ENCODE assay signal across 1 cellular context in the genomic region with DNA sequence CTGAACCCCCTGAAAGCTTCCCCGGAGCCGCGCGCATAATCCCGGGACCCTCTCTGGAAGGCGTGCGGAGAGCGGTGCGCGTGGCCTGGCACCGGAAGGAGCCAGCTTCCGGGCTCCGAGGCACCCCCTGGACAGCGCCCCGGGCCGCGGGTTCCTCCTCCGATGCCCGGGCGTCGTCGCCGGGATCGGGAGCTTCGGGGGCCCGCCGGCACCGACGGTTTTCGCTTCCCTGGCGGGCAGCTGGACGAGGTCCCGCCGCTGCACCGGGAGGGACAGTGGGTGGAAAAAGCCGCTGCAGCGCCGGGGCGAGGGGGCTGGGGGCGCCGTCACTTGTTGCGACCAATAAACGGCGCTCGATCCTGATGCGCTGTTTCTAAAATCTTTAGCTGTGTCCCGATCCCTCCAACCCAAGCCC.
TF ChIP-seq lines count a peak whose summit lies in the region.

No MANE protein-coding gene starts in this region.

TF ChIP-seq in HEK293, 187 proteins besides CTCF, POLR2A, EP300 and RAD21 (continued from another document and continues in another):
- TF ChIP-seq, protein P1, sequence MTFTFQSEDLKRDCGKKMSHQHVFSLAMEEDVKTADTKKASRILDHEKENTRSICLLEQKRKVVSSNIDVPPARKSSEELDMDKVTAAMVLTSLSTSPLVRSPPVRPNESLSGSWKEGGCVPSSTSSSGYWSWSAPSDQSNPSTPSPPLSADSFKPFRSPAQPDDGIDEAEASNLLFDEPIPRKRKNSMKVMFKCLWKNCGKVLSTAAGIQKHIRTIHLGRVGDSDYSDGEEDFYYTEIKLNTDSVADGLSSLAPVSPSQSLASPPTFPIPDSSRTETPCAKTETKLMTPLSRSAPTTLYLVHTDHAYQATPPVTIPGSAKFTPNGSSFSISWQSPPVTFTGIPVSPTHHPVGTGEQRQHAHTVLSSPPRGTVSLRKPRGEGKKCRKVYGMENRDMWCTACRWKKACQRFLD (tag by site-specific recombination; IDR thresholded peaks at IDR 0.05) = no peak
- TF ChIP-seq ZNF837 (tag by site-specific recombination; IDR thresholded peaks at IDR 0.05) (no peak), ZNF521 (tag by site-specific recombination; IDR thresholded peaks at IDR 0.05) (no peak), ZNF785 (tag by site-specific recombination; IDR thresholded peaks at IDR 0.05) (no peak), ZNF560 (tag by site-specific recombination; IDR thresholded peaks at IDR 0.05; ENCODE audit: borderline replicate concordance) (no peak), BCL11A (tag by site-specific recombination; IDR thresholded peaks at IDR 0.05; ENCODE audit: low read depth) (no peak), ZNF211 (tag by site-specific recombination; IDR thresholded peaks at IDR 0.05; ENCODE audit: low read depth) (no peak), ZNF473 (tag by site-specific recombination; IDR thresholded peaks at IDR 0.05) (no peak), ZBTB8A (tag by site-specific recombination; IDR thresholded peaks at IDR 0.05) (no peak), ZNF654 (tag by site-specific recombination; IDR thresholded peaks at IDR 0.05; ENCODE audit: low read depth) (no peak), HOXD13 (CRISPR knock-in tag; IDR thresholded peaks at IDR 0.05; ENCODE audit: borderline replicate concordance) (no peak), GLI2 (tag by site-specific recombination; IDR thresholded peaks at IDR 0.05; ENCODE audit: borderline replicate concordance, low read depth) (no peak), ZNF19 (tag by site-specific recombination; IDR thresholded peaks at IDR 0.05; ENCODE audit: low read depth) (no peak), ZSCAN16 (tag by site-specific recombination; IDR thresholded peaks at IDR 0.05) (no peak), ZNF138 (tag by site-specific recombination; IDR thresholded peaks at IDR 0.05; ENCODE audit: borderline replicate concordance) (no peak), MEIS1 (CRISPR knock-in tag; IDR thresholded peaks at IDR 0.05; ENCODE audit: borderline replicate concordance) (no peak), ZIC2 (tag by site-specific recombination; IDR thresholded peaks at IDR 0.05) (no peak), HOXA7 (CRISPR knock-in tag; IDR thresholded peaks at IDR 0.05; ENCODE audit: borderline replicate concordance) (no peak), ZBTB20 (tag by site-specific recombination; IDR thresholded peaks at IDR 0.05) (peak; percentile 91), ZNF324 (tag by site-specific recombination; IDR thresholded peaks at IDR 0.05) (no peak), ZNF433 (tag by site-specific recombination; IDR thresholded peaks at IDR 0.05; ENCODE audit: low read depth) (no peak), ZNF274 (IDR thresholded peaks at IDR 0.05; ENCODE audit: low read length) (no peak), ZNF274 (tag by site-specific recombination; IDR thresholded peaks at IDR 0.05; ENCODE audit: borderline replicate concordance) (no peak), ZNF777 (tag by site-specific recombination; IDR thresholded peaks at IDR 0.05; ENCODE audit: borderline replicate concordance) (peak; percentile 56; the same call in 1 of the 2 replicates), ZNF146 (tag by site-specific recombination; IDR thresholded peaks at IDR 0.05) (no peak), SCRT2 (tag by site-specific recombination; IDR thresholded peaks at IDR 0.05) (peak; percentile 94), ZNF112 (tag by site-specific recombination; IDR thresholded peaks at IDR 0.05) (no peak), ZNF174 (tag by site-specific recombination; IDR thresholded peaks at IDR 0.05) (no peak), SALL2 (tag by site-specific recombination; IDR thresholded peaks at IDR 0.05; ENCODE audit: borderline replicate concordance) (no peak), ZNF510 (tag by site-specific recombination; IDR thresholded peaks at IDR 0.05; ENCODE audit: insufficient replicate concordance) (no peak), HOXC10 (CRISPR knock-in tag; IDR thresholded peaks at IDR 0.05) (no peak), ZNF394 (tag by site-specific recombination; IDR thresholded peaks at IDR 0.05; ENCODE audit: borderline replicate concordance) (no peak), ZNF561 (tag by site-specific recombination; IDR thresholded peaks at IDR 0.05; ENCODE audit: borderline replicate concordance) (no peak), FEZF1 (tag by site-specific recombination; IDR thresholded peaks at IDR 0.05) (no peak), WT1 (tag by site-specific recombination; IDR thresholded peaks at IDR 0.05) (no peak), ZNF223 (tag by site-specific recombination; IDR thresholded peaks at IDR 0.05) (no peak), ZNF707 (tag by site-specific recombination; IDR thresholded peaks at IDR 0.05) (no peak), GLIS2 (tag by site-specific recombination; IDR thresholded peaks at IDR 0.05) (no peak; the same call in 1 of the 2 replicates), ZNF76 (tag by site-specific recombination; IDR thresholded peaks at IDR 0.05; ENCODE audit: borderline replicate concordance, low read depth) (no peak), ZNF585B (tag by site-specific recombination; IDR thresholded peaks at IDR 0.05) (no peak), YY2 (tag by site-specific recombination; IDR thresholded peaks at IDR 0.05) (no peak), KLF10 (tag by site-specific recombination; IDR thresholded peaks at IDR 0.05) (no peak), ZNF596 (tag by site-specific recombination; IDR thresholded peaks at IDR 0.05) (no peak), KLF7 (tag by site-specific recombination; IDR thresholded peaks at IDR 0.05; ENCODE audit: borderline replicate concordance) (no peak)
- TF ChIP-seq, protein P2, sequence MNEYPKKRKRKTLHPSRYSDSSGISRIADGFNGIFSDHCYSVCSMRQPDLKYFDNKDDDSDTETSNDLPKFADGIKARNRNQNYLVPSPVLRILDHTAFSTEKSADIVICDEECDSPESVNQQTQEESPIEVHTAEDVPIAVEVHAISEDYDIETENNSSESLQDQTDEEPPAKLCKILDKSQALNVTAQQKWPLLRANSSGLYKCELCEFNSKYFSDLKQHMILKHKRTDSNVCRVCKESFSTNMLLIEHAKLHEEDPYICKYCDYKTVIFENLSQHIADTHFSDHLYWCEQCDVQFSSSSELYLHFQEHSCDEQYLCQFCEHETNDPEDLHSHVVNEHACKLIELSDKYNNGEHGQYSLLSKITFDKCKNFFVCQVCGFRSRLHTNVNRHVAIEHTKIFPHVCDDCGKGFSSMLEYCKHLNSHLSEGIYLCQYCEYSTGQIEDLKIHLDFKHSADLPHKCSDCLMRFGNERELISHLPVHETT (tag by site-specific recombination; IDR thresholded peaks at IDR 0.05) = no peak
- TF ChIP-seq, protein P3, sequence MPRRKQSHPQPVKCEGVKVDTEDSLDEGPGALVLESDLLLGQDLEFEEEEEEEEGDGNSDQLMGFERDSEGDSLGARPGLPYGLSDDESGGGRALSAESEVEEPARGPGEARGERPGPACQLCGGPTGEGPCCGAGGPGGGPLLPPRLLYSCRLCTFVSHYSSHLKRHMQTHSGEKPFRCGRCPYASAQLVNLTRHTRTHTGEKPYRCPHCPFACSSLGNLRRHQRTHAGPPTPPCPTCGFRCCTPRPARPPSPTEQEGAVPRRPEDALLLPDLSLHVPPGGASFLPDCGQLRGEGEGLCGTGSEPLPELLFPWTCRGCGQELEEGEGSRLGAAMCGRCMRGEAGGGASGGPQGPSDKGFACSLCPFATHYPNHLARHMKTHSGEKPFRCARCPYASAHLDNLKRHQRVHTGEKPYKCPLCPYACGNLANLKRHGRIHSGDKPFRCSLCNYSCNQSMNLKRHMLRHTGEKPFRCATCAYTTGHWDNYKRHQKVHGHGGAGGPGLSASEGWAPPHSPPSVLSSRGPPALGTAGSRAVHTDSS (tag by site-specific recombination; IDR thresholded peaks at IDR 0.05) = no peak
- TF ChIP-seq, protein P4, sequence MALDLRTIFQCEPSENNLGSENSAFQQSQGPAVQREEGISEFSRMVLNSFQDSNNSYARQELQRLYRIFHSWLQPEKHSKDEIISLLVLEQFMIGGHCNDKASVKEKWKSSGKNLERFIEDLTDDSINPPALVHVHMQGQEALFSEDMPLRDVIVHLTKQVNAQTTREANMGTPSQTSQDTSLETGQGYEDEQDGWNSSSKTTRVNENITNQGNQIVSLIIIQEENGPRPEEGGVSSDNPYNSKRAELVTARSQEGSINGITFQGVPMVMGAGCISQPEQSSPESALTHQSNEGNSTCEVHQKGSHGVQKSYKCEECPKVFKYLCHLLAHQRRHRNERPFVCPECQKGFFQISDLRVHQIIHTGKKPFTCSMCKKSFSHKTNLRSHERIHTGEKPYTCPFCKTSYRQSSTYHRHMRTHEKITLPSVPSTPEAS (tag by site-specific recombination; IDR thresholded peaks at IDR 0.05) = no peak
- TF ChIP-seq, protein P5, sequence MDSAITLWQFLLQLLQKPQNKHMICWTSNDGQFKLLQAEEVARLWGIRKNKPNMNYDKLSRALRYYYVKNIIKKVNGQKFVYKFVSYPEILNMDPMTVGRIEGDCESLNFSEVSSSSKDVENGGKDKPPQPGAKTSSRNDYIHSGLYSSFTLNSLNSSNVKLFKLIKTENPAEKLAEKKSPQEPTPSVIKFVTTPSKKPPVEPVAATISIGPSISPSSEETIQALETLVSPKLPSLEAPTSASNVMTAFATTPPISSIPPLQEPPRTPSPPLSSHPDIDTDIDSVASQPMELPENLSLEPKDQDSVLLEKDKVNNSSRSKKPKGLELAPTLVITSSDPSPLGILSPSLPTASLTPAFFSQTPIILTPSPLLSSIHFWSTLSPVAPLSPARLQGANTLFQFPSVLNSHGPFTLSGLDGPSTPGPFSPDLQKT (IDR thresholded peaks at IDR 0.05; ENCODE audit: borderline replicate concordance, low read depth, low read length) = no peak
- TF ChIP-seq, protein P6, sequence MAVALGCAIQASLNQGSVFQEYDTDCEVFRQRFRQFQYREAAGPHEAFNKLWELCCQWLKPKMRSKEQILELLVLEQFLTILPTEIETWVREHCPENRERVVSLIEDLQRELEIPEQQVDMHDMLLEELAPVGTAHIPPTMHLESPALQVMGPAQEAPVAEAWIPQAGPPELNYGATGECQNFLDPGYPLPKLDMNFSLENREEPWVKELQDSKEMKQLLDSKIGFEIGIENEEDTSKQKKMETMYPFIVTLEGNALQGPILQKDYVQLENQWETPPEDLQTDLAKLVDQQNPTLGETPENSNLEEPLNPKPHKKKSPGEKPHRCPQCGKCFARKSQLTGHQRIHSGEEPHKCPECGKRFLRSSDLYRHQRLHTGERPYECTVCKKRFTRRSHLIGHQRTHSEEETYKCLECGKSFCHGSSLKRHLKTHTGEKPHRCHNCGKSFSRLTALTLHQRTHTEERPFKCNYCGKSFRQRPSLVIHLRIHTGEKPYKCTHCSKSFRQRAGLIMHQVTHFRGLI (tag by site-specific recombination; IDR thresholded peaks at IDR 0.05) = no peak
- TF ChIP-seq, protein P7, sequence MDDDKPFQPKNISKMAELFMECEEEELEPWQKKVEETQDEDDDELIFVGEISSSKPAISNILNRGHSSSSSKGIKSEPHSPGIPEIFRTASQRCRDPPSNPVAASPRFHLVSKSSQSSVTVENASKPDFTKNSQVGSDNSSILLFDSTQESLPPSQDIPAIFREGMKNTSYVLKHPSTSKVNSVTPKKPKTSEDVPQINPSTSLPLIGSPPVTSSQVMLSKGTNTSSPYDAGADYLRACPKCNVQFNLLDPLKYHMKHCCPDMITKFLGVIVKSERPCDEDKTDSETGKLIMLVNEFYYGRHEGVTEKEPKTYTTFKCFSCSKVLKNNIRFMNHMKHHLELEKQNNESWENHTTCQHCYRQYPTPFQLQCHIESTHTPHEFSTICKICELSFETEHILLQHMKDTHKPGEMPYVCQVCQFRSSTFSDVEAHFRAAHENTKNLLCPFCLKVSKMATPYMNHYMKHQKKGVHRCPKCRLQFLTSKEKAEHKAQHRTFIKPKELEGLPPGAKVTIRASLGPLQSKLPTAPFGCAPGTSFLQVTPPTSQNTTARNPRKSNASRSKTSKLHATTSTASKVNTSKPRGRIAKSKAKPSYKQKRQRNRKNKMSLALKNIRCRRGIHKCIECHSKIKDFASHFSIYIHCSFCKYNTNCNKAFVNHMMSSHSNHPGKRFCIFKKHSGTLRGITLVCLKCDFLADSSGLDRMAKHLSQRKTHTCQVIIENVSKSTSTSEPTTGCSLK (tag by site-specific recombination; IDR thresholded peaks at IDR 0.05) = no peak
- TF ChIP-seq, protein P8, sequence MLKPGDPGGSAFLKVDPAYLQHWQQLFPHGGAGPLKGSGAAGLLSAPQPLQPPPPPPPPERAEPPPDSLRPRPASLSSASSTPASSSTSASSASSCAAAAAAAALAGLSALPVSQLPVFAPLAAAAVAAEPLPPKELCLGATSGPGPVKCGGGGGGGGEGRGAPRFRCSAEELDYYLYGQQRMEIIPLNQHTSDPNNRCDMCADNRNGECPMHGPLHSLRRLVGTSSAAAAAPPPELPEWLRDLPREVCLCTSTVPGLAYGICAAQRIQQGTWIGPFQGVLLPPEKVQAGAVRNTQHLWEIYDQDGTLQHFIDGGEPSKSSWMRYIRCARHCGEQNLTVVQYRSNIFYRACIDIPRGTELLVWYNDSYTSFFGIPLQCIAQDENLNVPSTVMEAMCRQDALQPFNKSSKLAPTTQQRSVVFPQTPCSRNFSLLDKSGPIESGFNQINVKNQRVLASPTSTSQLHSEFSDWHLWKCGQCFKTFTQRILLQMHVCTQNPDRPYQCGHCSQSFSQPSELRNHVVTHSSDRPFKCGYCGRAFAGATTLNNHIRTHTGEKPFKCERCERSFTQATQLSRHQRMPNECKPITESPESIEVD (tag by site-specific recombination; IDR thresholded peaks at IDR 0.05) = no peak
- TF ChIP-seq, protein P9, sequence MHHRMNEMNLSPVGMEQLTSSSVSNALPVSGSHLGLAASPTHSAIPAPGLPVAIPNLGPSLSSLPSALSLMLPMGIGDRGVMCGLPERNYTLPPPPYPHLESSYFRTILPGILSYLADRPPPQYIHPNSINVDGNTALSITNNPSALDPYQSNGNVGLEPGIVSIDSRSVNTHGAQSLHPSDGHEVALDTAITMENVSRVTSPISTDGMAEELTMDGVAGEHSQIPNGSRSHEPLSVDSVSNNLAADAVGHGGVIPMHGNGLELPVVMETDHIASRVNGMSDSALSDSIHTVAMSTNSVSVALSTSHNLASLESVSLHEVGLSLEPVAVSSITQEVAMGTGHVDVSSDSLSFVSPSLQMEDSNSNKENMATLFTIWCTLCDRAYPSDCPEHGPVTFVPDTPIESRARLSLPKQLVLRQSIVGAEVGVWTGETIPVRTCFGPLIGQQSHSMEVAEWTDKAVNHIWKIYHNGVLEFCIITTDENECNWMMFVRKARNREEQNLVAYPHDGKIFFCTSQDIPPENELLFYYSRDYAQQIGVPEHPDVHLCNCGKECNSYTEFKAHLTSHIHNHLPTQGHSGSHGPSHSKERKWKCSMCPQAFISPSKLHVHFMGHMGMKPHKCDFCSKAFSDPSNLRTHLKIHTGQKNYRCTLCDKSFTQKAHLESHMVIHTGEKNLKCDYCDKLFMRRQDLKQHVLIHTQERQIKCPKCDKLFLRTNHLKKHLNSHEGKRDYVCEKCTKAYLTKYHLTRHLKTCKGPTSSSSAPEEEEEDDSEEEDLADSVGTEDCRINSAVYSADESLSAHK (tag by site-specific recombination; IDR thresholded peaks at IDR 0.05) = no peak
- TF ChIP-seq, protein P10, sequence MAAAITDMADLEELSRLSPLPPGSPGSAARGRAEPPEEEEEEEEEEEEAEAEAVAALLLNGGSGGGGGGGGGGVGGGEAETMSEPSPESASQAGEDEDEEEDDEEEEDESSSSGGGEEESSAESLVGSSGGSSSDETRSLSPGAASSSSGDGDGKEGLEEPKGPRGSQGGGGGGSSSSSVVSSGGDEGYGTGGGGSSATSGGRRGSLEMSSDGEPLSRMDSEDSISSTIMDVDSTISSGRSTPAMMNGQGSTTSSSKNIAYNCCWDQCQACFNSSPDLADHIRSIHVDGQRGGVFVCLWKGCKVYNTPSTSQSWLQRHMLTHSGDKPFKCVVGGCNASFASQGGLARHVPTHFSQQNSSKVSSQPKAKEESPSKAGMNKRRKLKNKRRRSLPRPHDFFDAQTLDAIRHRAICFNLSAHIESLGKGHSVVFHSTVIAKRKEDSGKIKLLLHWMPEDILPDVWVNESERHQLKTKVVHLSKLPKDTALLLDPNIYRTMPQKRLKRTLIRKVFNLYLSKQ (tag by site-specific recombination; IDR thresholded peaks at IDR 0.05; ENCODE audit: borderline replicate concordance) = no peak
